In genomic region chr13:29905845-29906244, GRCh38 we compare ENCODE assay signal across 10 cellular contexts. TPM values are rescaled to one million over a fixed set of nuclear protein-coding genes. Genes with fewer than 3 reads are reported as not detected.
A peak's percentile ranks its signal among the peaks of the same experiment; 100 is the strongest.
DNase-seq lines count a peak whose midpoint lies in the region; ATAC-seq and TF ChIP-seq lines count a peak whose summit lies in the region.
"Had no signal": no experiment of that assay in that cellular context is flagged by ENCODE, and none has a peak within 500 bp of the region (broad histone marks: within the 10 kb centered on the region; RNA-seq: fewer than 3 reads in every experiment).

No MANE protein-coding gene starts in this region.

- peaks cover 48% of the 10 kb centered on the region for H3K4me1 Mint-ChIP-seq in osteocyte (ENCODE audit: unreplicated experiment)
- H3K4me1 Mint-ChIP-seq in activated T-helper 2 cell treated with anti-CD3 and anti-CD28 coated beads, Interferon-gamma antibody, Interleukin-2, Interleukin-4, amounts not matched to agents 10 μg/mL and 5 μg/mL and 100 μg/mL, durations not matched to agents 14 hours and 24 hours and 36 hours (ENCODE audit: low read depth): peaks cover 30% of the 10 kb centered on the region
- peaks cover 44% of the 10 kb centered on the region for H3K4me1 Mint-ChIP-seq in activated T-cell treated with anti-CD3 and anti-CD28 coated beads, Interleukin-2, amount 50 U/mL, for 72 hours (ENCODE audit: low read depth)

- peak; percentile 56 for ATAC-seq in esophagus mucosa
- no peak for ATAC-seq in activated T-cell treated with anti-CD3 and anti-CD28 coated beads, Interleukin-2, amount 50 U/mL, for 72 hours (replicated peaks in 1 of 2)

- H3K27ac Mint-ChIP-seq in osteocyte (ENCODE audit: unreplicated experiment): no peak overlapping the region
- H3K27ac Mint-ChIP-seq in activated T-helper 2 cell treated with anti-CD3 and anti-CD28 coated beads, Interferon-gamma antibody, Interleukin-2, Interleukin-4, amounts not matched to agents 10 μg/mL and 5 μg/mL and 100 μg/mL, durations not matched to agents 14 hours and 24 hours and 36 hours: no peak overlapping the region
- H3K27ac Mint-ChIP-seq in activated T-cell treated with anti-CD3 and anti-CD28 coated beads, Interleukin-2, amount 50 U/mL, for 72 hours: no peak overlapping the region

- TF ChIP-seq CTCF in osteocyte (IDR thresholded peaks at IDR 0.05): no peak

- DNase-seq in EL (peak; percentile 44), NCI-H69 (lab: John Stamatoyannopoulos, UW) (peak; percentile 37), osteocyte (ENCODE audit: extremely low spot score, unreplicated experiment) (peak; percentile 34), NCI-H2171 (lab: John Stamatoyannopoulos, UW) (no peak), ecto neural progenitor cell (ENCODE audit: low spot score) (no peak)
- DNase-seq in activated T-helper 2 cell treated with anti-CD3 and anti-CD28 coated beads, Interferon-gamma antibody, Interleukin-2, Interleukin-4, amounts not matched to agents 10 μg/mL and 5 μg/mL and 100 μg/mL, durations not matched to agents 14 hours and 24 hours and 36 hours (ENCODE audit: low spot score): no peak
- no peak for DNase-seq in activated T-cell treated with anti-CD3 and anti-CD28 coated beads, Interleukin-2, amount 50 U/mL, for 72 hours
- DNase-seq: activated CD4-positive, alpha-beta T cell treated with anti-CD3 and anti-CD28 coated beads, Interleukin-2, amount 50 U/mL, for 48 hours; NCI-H1417 treated with DMSO at 0.1 percent for 48 hours had no signal

- no peak overlapping the region for H3K4me3 Mint-ChIP-seq in osteocyte (ENCODE audit: unreplicated experiment)
- H3K4me3 Mint-ChIP-seq in activated T-helper 2 cell treated with anti-CD3 and anti-CD28 coated beads, Interferon-gamma antibody, Interleukin-2, Interleukin-4, amounts not matched to agents 10 μg/mL and 5 μg/mL and 100 μg/mL, durations not matched to agents 14 hours and 24 hours and 36 hours (ENCODE audit: low read depth): no peak overlapping the region
- no peak overlapping the region for H3K4me3 Mint-ChIP-seq in activated T-cell treated with anti-CD3 and anti-CD28 coated beads, Interleukin-2, amount 50 U/mL, for 72 hours

- H3K27me3 Mint-ChIP-seq in osteocyte (ENCODE audit: unreplicated experiment): no peaks in the 10 kb centered on the region
- H3K27me3 Mint-ChIP-seq in activated T-helper 2 cell treated with anti-CD3 and anti-CD28 coated beads, Interferon-gamma antibody, Interleukin-2, Interleukin-4, amounts not matched to agents 10 μg/mL and 5 μg/mL and 100 μg/mL, durations not matched to agents 14 hours and 24 hours and 36 hours (ENCODE audit: low read depth): peaks cover 2% of the 10 kb centered on the region
- H3K27me3 Mint-ChIP-seq in activated T-cell treated with anti-CD3 and anti-CD28 coated beads, Interleukin-2, amount 50 U/mL, for 72 hours (ENCODE audit: low read depth): no peaks in the 10 kb centered on the region

- intact Hi-C loops in activated T-helper 2 cell treated with anti-CD3 and anti-CD28 coated beads, Interferon-gamma antibody, Interleukin-2, Interleukin-4, amounts not matched to agents 10 μg/mL and 5 μg/mL and 100 μg/mL, durations not matched to agents 14 hours and 24 hours and 36 hours (cut with micrococcal nuclease): no loop called here

- peaks cover 4% of the 10 kb centered on the region for H3K9me3 Mint-ChIP-seq in osteocyte (ENCODE audit: unreplicated experiment)
- peaks cover 2% of the 10 kb centered on the region for H3K9me3 Mint-ChIP-seq in activated T-helper 2 cell treated with anti-CD3 and anti-CD28 coated beads, Interferon-gamma antibody, Interleukin-2, Interleukin-4, amounts not matched to agents 10 μg/mL and 5 μg/mL and 100 μg/mL, durations not matched to agents 14 hours and 24 hours and 36 hours
- peaks cover 0 to 3% of the 10 kb centered on the region in 2 donors for H3K9me3 Mint-ChIP-seq in activated T-cell treated with anti-CD3 and anti-CD28 coated beads, Interleukin-2, amount 50 U/mL, for 72 hours

- H3K36me3 Mint-ChIP-seq in osteocyte (ENCODE audit: unreplicated experiment): no peaks in the 10 kb centered on the region
- no peaks in the 10 kb centered on the region for H3K36me3 Mint-ChIP-seq in activated T-helper 2 cell treated with anti-CD3 and anti-CD28 coated beads, Interferon-gamma antibody, Interleukin-2, Interleukin-4, amounts not matched to agents 10 μg/mL and 5 μg/mL and 100 μg/mL, durations not matched to agents 14 hours and 24 hours and 36 hours (ENCODE audit: low read depth)
- peaks cover 2 to 4% of the 10 kb centered on the region in 2 donors for H3K36me3 Mint-ChIP-seq in activated T-cell treated with anti-CD3 and anti-CD28 coated beads, Interleukin-2, amount 50 U/mL, for 72 hours (ENCODE audit: insufficient read depth in 2 of 2)

RNA-seq across cellular contexts. Expression of gene UBL3, which starts 55.4 kb away (rescaled TPM):
- total RNA-seq in esophagus mucosa: 22.4 TPM
- 26.0 and 28.3 TPM in 2 replicates for total RNA-seq in osteocyte
- total RNA-seq in activated T-helper 2 cell treated with anti-CD3 and anti-CD28 coated beads, Interferon-gamma antibody, Interleukin-2, Interleukin-4, amounts not matched to agents 10 μg/mL and 5 μg/mL and 100 μg/mL, durations not matched to agents 14 hours and 24 hours and 36 hours: 7.9 and 8.5 TPM in 2 replicates
- total RNA-seq in activated T-cell treated with anti-CD3 and anti-CD28 coated beads, Interleukin-2, amount 50 U/mL, for 72 hours: 10 to 100 TPM; 19.0 to 21.2 TPM

Comparison
In these comparisons a context has a peak if more than half of its experiments do, and no peak if none do; other contexts are left out.
1. DNase-seq: peak in EL (single experiment), NCI-H69 (single experiment) and osteocyte (single experiment); none in activated T-helper 2 cell treated with anti-CD3 and anti-CD28 coated beads, Interferon-gamma antibody, Interleukin-2, Interleukin-4, amounts not matched to agents 10 μg/mL and 5 μg/mL and 100 μg/mL, durations not matched to agents 14 hours and 24 hours and 36 hours (single experiment), activated T-cell treated with anti-CD3 and anti-CD28 coated beads, Interleukin-2, amount 50 U/mL, for 72 hours (0 of 2), NCI-H2171 (single experiment) and ecto neural progenitor cell (single experiment).